In genomic region chr6:51704932-51705540, GRCh38 we compare ENCODE assay signal across 23 cellular contexts.
"Had no signal": no experiment of that assay in that cellular context is flagged by ENCODE, and none has a peak within 500 bp of the region (broad histone marks: within the 10 kb centered on the region; RNA-seq: fewer than 3 reads in every experiment).

No MANE protein-coding gene starts in this region.

- H3K36me3 ChIP-seq: esophagus muscularis mucosa, heart right ventricle, left ventricle myocardium inferior, neural progenitor cell, spleen, tibial artery had no signal

- ATAC-seq: heart right ventricle; naive thymus-derived CD4-positive, alpha-beta T cell; right cardiac atrium; stimulated activated memory B cell treated with anti-CD40 and anti-IgM and Interleukin-4, amounts not matched to agents 10 μg/mL and 1 μg/mL and 100 μg/mL, for 72 hours; stimulated activated naive CD8-positive, alpha-beta T cell treated with anti-CD3 and anti-CD28 coated beads, Interleukin-15, Interleukin-2, amounts not matched to agents 100 U/mL and 50 U/mL, for 24 hours had no signal

- H3K9me3 ChIP-seq: esophagus muscularis mucosa, heart right ventricle, left ventricle myocardium inferior, spleen, testis, tibial artery had no signal

- H3K79me2 ChIP-seq: parathyroid adenoma had no signal

- DNase-seq: dermis blood vessel endothelial cell; effector memory CD4-positive, alpha-beta T cell; foreskin melanocyte; glutamatergic neuron; heart right ventricle; hippocampal formation; left ventricle myocardium inferior; mesendoderm; midbrain; naive thymus-derived CD4-positive, alpha-beta T cell; right cardiac atrium; spleen; stimulated activated CD4-positive, alpha-beta T cell treated with anti-CD3 and anti-CD28 coated beads, Interleukin-4, amount 100 ng/mL, for 4 hours; stimulated activated naive CD8-positive, alpha-beta T cell treated with anti-CD3 and anti-CD28 coated beads, Interleukin-15, Interleukin-2, amounts not matched to agents 100 U/mL and 50 U/mL, for 24 hours; substantia nigra; testis; tibial artery had no signal

- H3K4me3 ChIP-seq: coronary artery, esophagus muscularis mucosa, heart right ventricle, left ventricle myocardium inferior, neural progenitor cell, skin epidermis, spleen, testis, tibial artery had no signal

- H3K27me3 ChIP-seq: esophagus muscularis mucosa, heart right ventricle, neural progenitor cell, spleen, testis, tibial artery had no signal

- H3K27ac ChIP-seq: coronary artery, esophagus muscularis mucosa, heart right ventricle, left ventricle myocardium inferior, neural progenitor cell, parathyroid adenoma, skin epidermis, spleen, testis, tibial artery had no signal

- H2AFZ ChIP-seq: neural progenitor cell, parathyroid adenoma had no signal

- H3K4me2 ChIP-seq: neural progenitor cell had no signal

- H3K4me1 ChIP-seq: esophagus muscularis mucosa, heart right ventricle, left ventricle myocardium inferior, neural progenitor cell, parathyroid adenoma, spleen, testis, tibial artery had no signal

- H3K9ac ChIP-seq: neural progenitor cell, parathyroid adenoma had no signal
